Comparison of ENCODE assay signal across 8 cellular contexts in the genomic region with DNA sequence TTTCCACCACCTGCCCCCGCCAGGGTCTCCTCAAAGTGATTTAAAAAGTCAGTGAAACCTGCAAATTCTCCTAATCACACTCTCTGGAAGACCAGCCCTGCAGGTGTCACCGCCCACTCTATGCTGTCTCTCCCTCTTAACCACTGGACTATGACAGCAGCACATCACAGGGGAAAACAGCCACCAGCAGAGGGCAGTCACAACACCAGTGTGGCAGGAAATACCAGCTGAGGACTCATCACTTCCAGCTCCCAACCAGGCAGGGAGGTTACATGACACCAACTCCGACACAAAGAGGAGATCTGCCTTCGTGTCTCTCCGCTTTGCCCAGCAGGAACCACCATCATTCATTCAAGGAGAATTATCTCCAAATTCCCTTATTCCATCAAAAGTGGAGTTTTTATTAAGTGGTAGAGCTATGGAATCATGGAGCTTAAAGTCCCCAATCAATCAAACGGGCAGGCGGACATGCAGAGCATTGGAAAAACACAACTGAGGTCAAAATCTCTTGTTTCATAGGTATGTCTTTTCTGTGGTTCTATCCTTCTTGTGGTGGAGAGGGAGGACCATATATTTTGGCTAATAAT.
DNase-seq lines count a peak whose midpoint lies in the region; ATAC-seq, FAIRE-seq and TF ChIP-seq lines count a peak whose summit lies in the region.

No MANE protein-coding gene starts in this region.

- H3K79me2 ChIP-seq in keratinocyte (ENCODE audit: control insufficient read depth, insufficient read depth, low read length) = no peaks in the 10 kb centered on the region

- H3K36me3 ChIP-seq in breast epithelium (no peaks in the 10 kb centered on the region), keratinocyte (ENCODE audit: control insufficient read depth in 2 of 2, extremely low read depth in 1 of 2, insufficient read depth in 2 of 2, low read length in 2 of 2) (peaks cover 13 to 20% of the 10 kb centered on the region in 2 experiments)

- H4K20me1 ChIP-seq in keratinocyte (ENCODE audit: control insufficient read depth, extremely low read depth, insufficient read depth, low read length) = no peaks in the 10 kb centered on the region

- no peak for DNase-seq in GM12891 (ENCODE audit: insufficient read length, low spot score)
- DNase-seq in NCI-H2081 (lab: John Stamatoyannopoulos, UW) = peak; percentile 93 to 95
- peak; percentile 68 for DNase-seq in UCSD-AML1 (lab: John Stamatoyannopoulos, UW; ENCODE audit: unreplicated experiment)
- DNase-seq in breast epithelium (ENCODE audit: low spot score in 2 of 2) = peak; percentile 29 to 71
- DNase-seq in keratinocyte (ENCODE audit: low read depth, low spot score) = peak; percentile 38
- DNase-seq in stimulated activated CD4-positive, alpha-beta T cell treated with anti-CD3 and anti-CD28 coated beads, Interleukin-1b, Interleukin-23, amount 100 ng/mL, for 1 hour (ENCODE audit: low read depth in 2 of 2) = peak; percentile 18 to 68
- no peak for DNase-seq in GM19240 (ENCODE audit: insufficient read length, low spot score)

- TF ChIP-seq POLR2A in GM12891 (IDR thresholded peaks at IDR 0.05; ENCODE audit: low read depth, low read length) (no peak), breast epithelium (IDR thresholded peaks at IDR 0.05) (no peak)

- H3K9me3 ChIP-seq in breast epithelium = no peaks in the 10 kb centered on the region
- no peaks in the 10 kb centered on the region for H3K9me3 ChIP-seq in keratinocyte (ENCODE audit: control insufficient read depth, low read depth, low read length)

- dilution Hi-C loops in keratinocyte (cut with MboI; ENCODE audit: extremely low pct_ligation_motif_present, low sequenced_read_pairs) = no loop called here

- no peak overlapping the region for H2AFZ ChIP-seq in keratinocyte (ENCODE audit: control insufficient read depth, low read length)

- H3K27ac ChIP-seq in breast epithelium (peak overlapping the region in 1 of 2 donors; percentile 12), keratinocyte (ENCODE audit: control insufficient read depth, insufficient read depth, low read length) (no peak overlapping the region)

- ATAC-seq in HG02870 (IDR thresholded peaks at IDR 0.05; ENCODE audit: unreplicated experiment) = peak; percentile 59

- H3K27me3 ChIP-seq in breast epithelium = no peaks in the 10 kb centered on the region
- no peaks in the 10 kb centered on the region for H3K27me3 ChIP-seq in keratinocyte (ENCODE audit: control insufficient read depth, extremely low read depth, insufficient read depth, low read length)

- FAIRE-seq in GM12891 (lab: Jason Lieb, UNC) = peak; percentile 98
- peak; percentile 96 for FAIRE-seq in keratinocyte (lab: Jason Lieb, UNC)

- H3K4me1 ChIP-seq in breast epithelium = peaks cover 0 to 12% of the 10 kb centered on the region in 2 donors
- peaks cover 4% of the 10 kb centered on the region for H3K4me1 ChIP-seq in keratinocyte (ENCODE audit: control insufficient read depth, extremely low read depth, insufficient read depth, low read length)

- no peaks in the 10 kb centered on the region for H3K9me1 ChIP-seq in keratinocyte (ENCODE audit: control insufficient read depth, extremely low read depth, insufficient read depth, low read length)

- no peak overlapping the region for H3K4me2 ChIP-seq in keratinocyte (ENCODE audit: control insufficient read depth, extremely low read depth, insufficient read depth, low read depth, low read length)

- intact Hi-C loops in breast epithelium (cut with DNase I; ENCODE audit: low total_unique reads) = no loop called here

- H3K9ac ChIP-seq in keratinocyte (ENCODE audit: control insufficient read depth, extremely low read depth, insufficient read depth, low read length) = no peak overlapping the region

- H3K4me3 ChIP-seq in breast epithelium (no peak overlapping the region), keratinocyte (ENCODE audit: control insufficient read depth in 2 of 3, extremely low read depth in 1 of 3, insufficient read depth in 2 of 3, low read depth in 1 of 3, low read length in 3 of 3) (no peak overlapping the region)

- TF ChIP-seq CTCF in breast epithelium (IDR thresholded peaks at IDR 0.05) (peak; percentile 18 to 54 (median 39)), keratinocyte (optimal IDR thresholded peaks at IDR 0.05 in 1 of 3, IDR thresholded peaks at IDR 0.05 in 1 of 3, conservative IDR thresholded peaks at IDR 0.05 in 1 of 3; ENCODE audit: extremely low read depth in 1 of 3, insufficient read depth in 2 of 3, low read length in 3 of 3) (peak; percentile 88 to 99 (median 93))

TF ChIP-seq in GM12891, 5 proteins besides CTCF, POLR2A, EP300 and RAD21:
- TF ChIP-seq PAX5 (IDR thresholded peaks at IDR 0.05; ENCODE audit: insufficient read depth, low read length, severe bottlenecking) (peak; percentile 36), POU2F2 (IDR thresholded peaks at IDR 0.05; ENCODE audit: low read depth, low read length) (no peak)

Comparison
In these comparisons a context has a peak if more than half of its experiments do, and no peak if none do; other contexts are left out.
1. DNase-seq: peak in NCI-H2081 (2 of 2), UCSD-AML1 (single experiment), breast epithelium (2 of 2), keratinocyte (single experiment) and stimulated activated CD4-positive, alpha-beta T cell treated with anti-CD3 and anti-CD28 coated beads, Interleukin-1b, Interleukin-23, amount 100 ng/mL, for 1 hour (2 of 2); none in GM12891 (single experiment) and GM19240 (single experiment).